ENCODE assay signal across 22 cellular contexts in genomic region chr10:62297857-62298256, GRCh38. TPM values are rescaled to one million over a fixed set of nuclear protein-coding genes. Genes with fewer than 3 reads are reported as not detected.
DNase-seq lines count a peak whose midpoint lies in the region; ATAC-seq and TF ChIP-seq lines count a peak whose summit lies in the region.
"Had no signal": no experiment of that assay in that cellular context is flagged by ENCODE, and none has a peak within 500 bp of the region (broad histone marks: within the 10 kb centered on the region; RNA-seq: fewer than 3 reads in every experiment).

No MANE protein-coding gene starts in this region.

- no peaks in the 10 kb centered on the region for H3K36me3 Mint-ChIP-seq in natural killer cell treated with Interleukin-12 subunit alpha and Interleukin-12 subunit beta and Interleukin-15 and Interleukin-18, amount 100 ng/mL, for 72 hours
- H3K36me3 Mint-ChIP-seq: CD14-positive monocyte; CD4-positive, alpha-beta memory T cell had no signal

- no peak for TF ChIP-seq POLR2A in transverse colon (IDR thresholded peaks at IDR 0.05)

- intact Hi-C loops in transverse colon (cut with DNase I; ENCODE audit: low total_unique reads), result no loop called here

- 68% methylated on average over 5 of the region's 5 CpGs for WGBS in transverse colon (ENCODE audit: low coverage in 1 of 2), 2 donors

- no peak overlapping the region for H3K4me3 ChIP-seq in transverse colon
- H3K4me3 ChIP-seq: A549, BLaER1, GM12878 had no signal

- peaks cover 4% of the 10 kb centered on the region for H3K9me3 Mint-ChIP-seq in natural killer cell treated with Interleukin-12 subunit alpha and Interleukin-12 subunit beta and Interleukin-15 and Interleukin-18, amount 100 ng/mL, for 72 hours

- TF ChIP-seq EP300 in transverse colon (IDR thresholded peaks at IDR 0.05; ENCODE audit: low read depth), result no peak

- H3K9me3 ChIP-seq in transverse colon, result no peaks in the 10 kb centered on the region
- H3K9me3 ChIP-seq: BE2C, BLaER1 had no signal

- DNase-seq in DMS 273 (lab: John Stamatoyannopoulos, UW; ENCODE audit: unreplicated experiment), result peak; percentile 7
- DNase-seq in DMS 273 treated with DMSO at 0.1 percent for 48 hours (lab: John Stamatoyannopoulos, UW), result no peak
- DNase-seq in occipital lobe (lab: John Stamatoyannopoulos, UW), result peak; percentile 21
- DNase-seq in natural killer cell treated with Interleukin-12 subunit alpha and Interleukin-12 subunit beta and Interleukin-15 and Interleukin-18, amount 100 ng/mL, for 72 hours (ENCODE audit: low spot score), result no peak
- DNase-seq in transverse colon, result no peak
- DNase-seq: AML-193; BE2C; C1 segment of cervical spinal cord; CD4-positive, alpha-beta memory T cell; CD4-positive, CD25-positive, alpha-beta regulatory T cell; CD8-positive, alpha-beta memory T cell; COR-L47; DMS153; DMS79; DND-41; EL; GDM1 had no signal

- H3K4me1 ChIP-seq in transverse colon, result no peaks in the 10 kb centered on the region
- H3K4me1 ChIP-seq: A549, BE2C, BLaER1 had no signal

- no peaks in the 10 kb centered on the region for H3K36me3 ChIP-seq in transverse colon
- H3K36me3 ChIP-seq: BE2C, BLaER1 had no signal

- in situ Hi-C loops in transverse colon (cut with MboI; ENCODE audit: low pct_ligation_motif_present in 1 of 4, low pct_unique_long_range_greater_than_20kb in 1 of 4, low sequenced_read_pairs in 3 of 4), result no loop called here

- no peak overlapping the region for H3K27ac Mint-ChIP-seq in natural killer cell treated with Interleukin-12 subunit alpha and Interleukin-12 subunit beta and Interleukin-15 and Interleukin-18, amount 100 ng/mL, for 72 hours
- H3K27ac Mint-ChIP-seq: CD4-positive, alpha-beta memory T cell; CD4-positive, CD25-positive, alpha-beta regulatory T cell; CD8-positive, alpha-beta memory T cell had no signal

- peaks cover 0 to under 1% of the 10 kb centered on the region in 2 donors for H3K4me1 Mint-ChIP-seq in natural killer cell treated with Interleukin-12 subunit alpha and Interleukin-12 subunit beta and Interleukin-15 and Interleukin-18, amount 100 ng/mL, for 72 hours (ENCODE audit: low read depth in 2 of 2)
- H3K4me1 Mint-ChIP-seq: CD14-positive monocyte had no signal

- no peak overlapping the region for H3K4me3 Mint-ChIP-seq in natural killer cell treated with Interleukin-12 subunit alpha and Interleukin-12 subunit beta and Interleukin-15 and Interleukin-18, amount 100 ng/mL, for 72 hours
- H3K4me3 Mint-ChIP-seq: CD14-positive monocyte; CD4-positive, alpha-beta memory T cell; CD4-positive, CD25-positive, alpha-beta regulatory T cell; CD8-positive, alpha-beta memory T cell had no signal

- TF ChIP-seq CTCF in transverse colon (IDR thresholded peaks at IDR 0.05), result no peak

- no peak overlapping the region for H3K27ac ChIP-seq in transverse colon
- H3K27ac ChIP-seq: 22Rv1, A549, BLaER1 had no signal

- H3K27me3 Mint-ChIP-seq in natural killer cell treated with Interleukin-12 subunit alpha and Interleukin-12 subunit beta and Interleukin-15 and Interleukin-18, amount 100 ng/mL, for 72 hours, result peaks cover 17 to 18% of the 10 kb centered on the region in 2 donors

- no peaks in the 10 kb centered on the region for H3K27me3 ChIP-seq in transverse colon
- H3K27me3 ChIP-seq: BLaER1 had no signal

- ATAC-seq in natural killer cell treated with Interleukin-12 subunit alpha and Interleukin-12 subunit beta and Interleukin-15 and Interleukin-18, amount 100 ng/mL, for 72 hours, result no peak
- ATAC-seq: A549, GM12878 had no signal

RNA-seq across cellular contexts. Expression of gene RTKN2, which starts 29.2 kb away (rescaled TPM):
- total RNA-seq in occipital lobe (7.5 TPM), transverse colon (1 to 10 TPM in 1 of 4 donors, under 1 TPM in 2, not detected in 1; under 0.01 to 2.7 (median 0.68) TPM)
- total RNA-seq in natural killer cell treated with Interleukin-12 subunit alpha and Interleukin-12 subunit beta and Interleukin-15 and Interleukin-18, amount 100 ng/mL, for 72 hours, result 1 to 10 TPM in 1 of 2 donors, under 1 TPM in 1; 0.98 to 1.2 TPM

Comparison
In these comparisons a context has a peak if more than half of its experiments do, and no peak if none do; other contexts are left out.
1. DNase-seq: peak in DMS 273 (single experiment) and occipital lobe (single experiment); none in DMS 273 treated with DMSO at 0.1 percent for 48 hours (single experiment), natural killer cell treated with Interleukin-12 subunit alpha and Interleukin-12 subunit beta and Interleukin-15 and Interleukin-18, amount 100 ng/mL, for 72 hours (single experiment) and transverse colon (single experiment).